16 cellular contexts compared by ENCODE assay signal in genomic region chr18:24380163-24380747, GRCh38.
"Had no signal": no experiment of that assay in that cellular context is flagged by ENCODE, and none has a peak within 500 bp of the region (broad histone marks: within the 10 kb centered on the region; RNA-seq: fewer than 3 reads in every experiment).

No MANE protein-coding gene starts in this region.

- H3K36me3 ChIP-seq: breast epithelium, pancreas had no signal

- H3K27me3 Mint-ChIP-seq: activated CD4-positive, alpha-beta T cell treated with anti-CD3 and anti-CD28 coated beads, Interleukin-2, amount 10 ng/mL, durations not matched to agents 7 days and 5 days; activated naive CD8-positive, alpha-beta T cell treated with anti-CD3 and anti-CD28 coated beads, Interleukin-2, amount 10 ng/mL, durations not matched to agents 7 days and 5 days had no signal

- H3K4me3 Mint-ChIP-seq: activated CD4-positive, alpha-beta T cell treated with anti-CD3 and anti-CD28 coated beads, Interleukin-2, amount 10 ng/mL, durations not matched to agents 7 days and 5 days; activated naive CD8-positive, alpha-beta T cell treated with anti-CD3 and anti-CD28 coated beads, Interleukin-2, amount 10 ng/mL, durations not matched to agents 7 days and 5 days; activated T-cell treated with anti-CD3 and anti-CD28 coated beads, Interleukin-2, amount 50 U/mL, for 4 hours; nephron had no signal

- DNase-seq: activated CD4-positive, alpha-beta T cell treated with anti-CD3 and anti-CD28 coated beads, Interleukin-2, amount 10 ng/mL, durations not matched to agents 7 days and 5 days; activated CD4-positive, CD25-positive, alpha-beta regulatory T cell; activated gamma-delta T cell; activated naive CD8-positive, alpha-beta T cell treated with anti-CD3 and anti-CD28 coated beads, Interleukin-2, amount 10 ng/mL, durations not matched to agents 7 days and 5 days; activated T-cell treated with anti-CD3 and anti-CD28 coated beads, Interleukin-2, amount 50 U/mL, for 4 hours; aorta; dorsolateral prefrontal cortex; islet precursor cell; left lung; pancreas; stimulated activated CD4-positive, alpha-beta T cell treated with anti-CD3 and anti-CD28 coated beads, Interleukin-4, amount 100 ng/mL, for 1 hour; stimulated activated CD8-positive, alpha-beta memory T cell treated with anti-CD3 and anti-CD28 coated beads, Interleukin-4, amount 100 ng/mL, for 48 hours; T-helper 2 cell had no signal

- H3K27me3 ChIP-seq: breast epithelium, dorsolateral prefrontal cortex, esophagus muscularis mucosa, left lung, pancreas had no signal

- H3K9me3 ChIP-seq: breast epithelium, esophagus muscularis mucosa, left lung, pancreas had no signal

- H3K4me1 Mint-ChIP-seq: activated naive CD8-positive, alpha-beta T cell treated with anti-CD3 and anti-CD28 coated beads, Interleukin-2, amount 10 ng/mL, durations not matched to agents 7 days and 5 days had no signal

- H3K27ac ChIP-seq: breast epithelium, dorsolateral prefrontal cortex, esophagus muscularis mucosa, left lung, pancreas had no signal

- H3K4me1 ChIP-seq: breast epithelium, esophagus muscularis mucosa, left lung, pancreas had no signal

- ATAC-seq: activated T-cell treated with anti-CD3 and anti-CD28 coated beads, Interleukin-2, amount 50 U/mL, for 4 hours; left lung; pancreas had no signal

- H3K27ac Mint-ChIP-seq: activated CD4-positive, alpha-beta T cell treated with anti-CD3 and anti-CD28 coated beads, Interleukin-2, amount 10 ng/mL, durations not matched to agents 7 days and 5 days; activated naive CD8-positive, alpha-beta T cell treated with anti-CD3 and anti-CD28 coated beads, Interleukin-2, amount 10 ng/mL, durations not matched to agents 7 days and 5 days; nephron had no signal

- H3K36me3 Mint-ChIP-seq: activated naive CD8-positive, alpha-beta T cell treated with anti-CD3 and anti-CD28 coated beads, Interleukin-2, amount 10 ng/mL, durations not matched to agents 7 days and 5 days had no signal

- H3K4me3 ChIP-seq: breast epithelium, dorsolateral prefrontal cortex, esophagus muscularis mucosa, left lung, pancreas had no signal

- H3K9me3 Mint-ChIP-seq: activated CD4-positive, alpha-beta T cell treated with anti-CD3 and anti-CD28 coated beads, Interleukin-2, amount 10 ng/mL, durations not matched to agents 7 days and 5 days; activated naive CD8-positive, alpha-beta T cell treated with anti-CD3 and anti-CD28 coated beads, Interleukin-2, amount 10 ng/mL, durations not matched to agents 7 days and 5 days; activated T-cell treated with anti-CD3 and anti-CD28 coated beads, Interleukin-2, amount 50 U/mL, for 4 hours; nephron had no signal
